ENCODE assay signal across 10 cellular contexts in the genomic region with DNA sequence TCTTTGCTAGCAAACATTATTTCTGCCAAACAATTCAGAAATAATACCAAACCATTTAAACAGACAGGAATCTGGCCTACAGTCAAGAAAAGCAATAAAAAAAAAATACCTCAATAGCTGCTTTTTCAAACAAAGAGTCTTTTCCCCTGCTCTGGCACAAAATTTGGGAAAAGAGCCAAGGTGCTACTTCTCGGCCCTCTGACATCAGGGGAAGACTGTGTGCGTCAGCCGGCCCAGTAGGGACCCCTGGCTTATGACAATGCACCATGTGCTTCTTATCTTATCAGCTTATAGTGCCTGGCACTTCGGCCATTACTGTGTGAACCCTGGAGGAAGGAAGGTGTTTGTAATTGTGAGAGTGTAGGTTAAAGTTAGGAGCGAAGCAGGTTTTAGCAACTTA.
DNase-seq lines count a peak whose midpoint lies in the region; ATAC-seq, FAIRE-seq and TF ChIP-seq lines count a peak whose summit lies in the region.
"Had no signal": no experiment of that assay in that cellular context is flagged by ENCODE, and none has a peak within 500 bp of the region (broad histone marks: within the 10 kb centered on the region; RNA-seq: fewer than 3 reads in every experiment).

No MANE protein-coding gene starts in this region.

- no peak overlapping the region for H3K4me3 Mint-ChIP-seq in activated naive CD4-positive, alpha-beta T cell treated with anti-CD3 and anti-CD28 coated beads, Interleukin-2, amount 10 ng/mL, durations not matched to agents 7 days and 5 days

- peak overlapping the region in 1 of 2 donors; percentile 54 for H3K27ac ChIP-seq in small intestine (ENCODE audit: low read depth in 1 of 2, low read length in 1 of 2)
- H3K27ac ChIP-seq: transverse colon had no signal

- H3K4me1 Mint-ChIP-seq in activated naive CD4-positive, alpha-beta T cell treated with anti-CD3 and anti-CD28 coated beads, Interleukin-2, amount 10 ng/mL, durations not matched to agents 7 days and 5 days, result no peaks in the 10 kb centered on the region

- ATAC-seq in GM21619 (IDR thresholded peaks at IDR 0.05; ENCODE audit: unreplicated experiment) (no peak), GM19395 (IDR thresholded peaks at IDR 0.05; ENCODE audit: unreplicated experiment) (no peak)

- no peaks in the 10 kb centered on the region for H3K9me3 ChIP-seq in small intestine (ENCODE audit: control insufficient read depth, low read depth)
- H3K9me3 ChIP-seq: ascending aorta, transverse colon had no signal

- no peaks in the 10 kb centered on the region for H3K36me3 ChIP-seq in small intestine (ENCODE audit: control insufficient read depth in 2 of 2, insufficient read depth in 2 of 2, low read length in 2 of 2)
- H3K36me3 ChIP-seq: ascending aorta, transverse colon had no signal

- no peak overlapping the region for H3K4me3 ChIP-seq in cardiac fibroblast (replicated peaks in 1 of 2; ENCODE audit: low read depth in 2 of 2, low read length in 2 of 2)
- no peak overlapping the region for H3K4me3 ChIP-seq in small intestine (ENCODE audit: low read depth in 1 of 2, low read length in 2 of 2)
- H3K4me3 ChIP-seq: ascending aorta, transverse colon had no signal

- WGBS in small intestine, 3 donors, result 8 to 36% (median 20%) methylated on average over 5 of the region's 5 CpGs

- no peak for TF ChIP-seq CTCF in cardiac fibroblast (IDR thresholded peaks at IDR 0.05; ENCODE audit: low read depth, low read length)

- H3K27me3 Mint-ChIP-seq in activated naive CD4-positive, alpha-beta T cell treated with anti-CD3 and anti-CD28 coated beads, Interleukin-2, amount 10 ng/mL, durations not matched to agents 7 days and 5 days, result no peaks in the 10 kb centered on the region

- H3K36me3 Mint-ChIP-seq in activated naive CD4-positive, alpha-beta T cell treated with anti-CD3 and anti-CD28 coated beads, Interleukin-2, amount 10 ng/mL, durations not matched to agents 7 days and 5 days, result no peaks in the 10 kb centered on the region

- DNase-seq in LoVo (ENCODE audit: low spot score) (peak; percentile 14), cardiac fibroblast (ENCODE audit: low read depth in 2 of 2) (peak; percentile 94 to 99), kidney glomerular epithelial cell (lab: John Stamatoyannopoulos, UW) (peak; percentile 78), small intestine (peak; percentile 75), NCI-H2171 (lab: John Stamatoyannopoulos, UW) (no peak)
- DNase-seq in activated naive CD4-positive, alpha-beta T cell treated with anti-CD3 and anti-CD28 coated beads, Interleukin-2, amount 10 ng/mL, durations not matched to agents 7 days and 5 days, result no peak
- DNase-seq: transverse colon had no signal

- H3K27ac Mint-ChIP-seq in activated naive CD4-positive, alpha-beta T cell treated with anti-CD3 and anti-CD28 coated beads, Interleukin-2, amount 10 ng/mL, durations not matched to agents 7 days and 5 days, result no peak overlapping the region

- CTCF ChIA-PET in activated naive CD4-positive, alpha-beta T cell treated with anti-CD3 and anti-CD28 coated beads, Interleukin-2, amount 10 ng/mL, durations not matched to agents 7 days and 5 days (lab: Charles Lee), result no interaction called here

- no peak for FAIRE-seq in small intestine (lab: Jason Lieb, UNC)

- H3K27me3 ChIP-seq in small intestine (ENCODE audit: control insufficient read depth in 2 of 2, insufficient read depth in 2 of 2, low read length in 2 of 2), result no peaks in the 10 kb centered on the region
- H3K27me3 ChIP-seq: ascending aorta, transverse colon had no signal

- H3K9me3 Mint-ChIP-seq in activated naive CD4-positive, alpha-beta T cell treated with anti-CD3 and anti-CD28 coated beads, Interleukin-2, amount 10 ng/mL, durations not matched to agents 7 days and 5 days, result no peaks in the 10 kb centered on the region

- peaks cover 0 to 7% of the 10 kb centered on the region in 2 donors for H3K4me1 ChIP-seq in small intestine (ENCODE audit: control insufficient read depth in 2 of 2, insufficient read depth in 1 of 2, low read depth in 1 of 2, low read length in 1 of 2)
- H3K4me1 ChIP-seq: ascending aorta had no signal

Comparison
In these comparisons a context has a peak if more than half of its experiments do, and no peak if none do; other contexts are left out.
1. DNase-seq: peak in LoVo (single experiment), cardiac fibroblast (2 of 2), kidney glomerular epithelial cell (single experiment) and small intestine (single experiment); none in NCI-H2171 (single experiment) and activated naive CD4-positive, alpha-beta T cell treated with anti-CD3 and anti-CD28 coated beads, Interleukin-2, amount 10 ng/mL, durations not matched to agents 7 days and 5 days (single experiment).